Comparison of ENCODE assay signal across 2 cellular contexts in genomic region chr1:145708063-145708462, GRCh38.
TF ChIP-seq lines count a peak whose summit lies in the region.

No MANE protein-coding gene starts in this region.

TF ChIP-seq in GM23338, 12 proteins besides CTCF, POLR2A, EP300 and RAD21 (continued from another document):
- TF ChIP-seq ZNF462 (CRISPR knock-in tag; IDR thresholded peaks at IDR 0.05) (no peak), ZNF114 (CRISPR knock-in tag; IDR thresholded peaks at IDR 0.05) (no peak)

TF ChIP-seq in WTC11, 78 proteins besides CTCF, POLR2A, EP300 and RAD21 (continued from another document):
- TF ChIP-seq ZNF532 (CRISPR knock-in tag; IDR thresholded peaks at IDR 0.05; ENCODE audit: borderline replicate concordance) (no peak), MXD4 (CRISPR knock-in tag; IDR thresholded peaks at IDR 0.05; ENCODE audit: borderline replicate concordance) (no peak), RORB (CRISPR knock-in tag; IDR thresholded peaks at IDR 0.05) (no peak), TEAD4 (CRISPR knock-in tag; IDR thresholded peaks at IDR 0.05) (no peak), SOX15 (CRISPR knock-in tag; IDR thresholded peaks at IDR 0.05) (no peak)
